In the genomic region with DNA sequence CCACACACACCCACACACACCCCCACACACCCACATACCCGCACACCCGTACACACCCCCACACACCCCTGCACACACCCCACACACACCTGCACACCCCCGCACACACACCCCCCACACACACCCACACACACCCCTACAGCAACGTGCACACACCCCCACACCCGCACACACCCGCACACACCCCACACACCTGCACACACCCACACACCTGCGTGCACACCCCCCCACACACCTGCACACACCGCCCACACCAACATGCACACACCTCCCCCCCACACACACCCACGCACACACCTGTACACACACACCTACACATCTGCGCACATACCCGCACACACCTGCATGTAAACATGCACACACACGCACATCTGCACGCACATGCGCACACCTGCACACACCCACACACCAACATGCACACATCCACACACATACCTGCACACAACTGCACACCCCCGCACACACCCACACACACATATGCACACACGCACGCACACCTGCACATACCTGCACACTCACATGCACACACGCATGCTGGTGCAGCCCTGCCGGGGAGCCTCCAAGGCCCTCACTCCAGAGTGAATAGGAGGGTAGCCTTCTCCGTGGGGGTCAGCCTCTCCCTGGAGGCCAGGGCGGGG, we compare ENCODE assay signal across 2 cellular contexts.
TF ChIP-seq lines count a peak whose summit lies in the region.

No MANE protein-coding gene starts in this region.

TF ChIP-seq in HEK293, 187 proteins besides CTCF, POLR2A, EP300 and RAD21 (continues in another document):
- TF ChIP-seq ZIC2 (tag by site-specific recombination; IDR thresholded peaks at IDR 0.05) (no peak), ZBTB8A (tag by site-specific recombination; IDR thresholded peaks at IDR 0.05) (no peak), WT1 (tag by site-specific recombination; IDR thresholded peaks at IDR 0.05) (no peak), ZEB2 (tag by site-specific recombination; IDR thresholded peaks at IDR 0.05) (peak; percentile 94), ZNF426 (tag by site-specific recombination; IDR thresholded peaks at IDR 0.05) (no peak), ZNF747 (tag by site-specific recombination; IDR thresholded peaks at IDR 0.05) (no peak), ZSCAN16 (tag by site-specific recombination; IDR thresholded peaks at IDR 0.05) (no peak), SCRT2 (tag by site-specific recombination; IDR thresholded peaks at IDR 0.05) (no peak), ZNF19 (tag by site-specific recombination; IDR thresholded peaks at IDR 0.05; ENCODE audit: low read depth) (no peak), HOXA7 (CRISPR knock-in tag; IDR thresholded peaks at IDR 0.05; ENCODE audit: borderline replicate concordance) (no peak), ZNF211 (tag by site-specific recombination; IDR thresholded peaks at IDR 0.05; ENCODE audit: low read depth) (no peak), ZNF561 (tag by site-specific recombination; IDR thresholded peaks at IDR 0.05; ENCODE audit: borderline replicate concordance) (no peak), ZNF169 (tag by site-specific recombination; IDR thresholded peaks at IDR 0.05) (no peak), ZNF76 (tag by site-specific recombination; IDR thresholded peaks at IDR 0.05; ENCODE audit: borderline replicate concordance, low read depth) (no peak), OSR2 (tag by site-specific recombination; IDR thresholded peaks at IDR 0.05) (no peak), ZFHX2 (tag by site-specific recombination; conservative IDR thresholded peaks at IDR 0.05) (peak; percentile 100), ZNF138 (tag by site-specific recombination; IDR thresholded peaks at IDR 0.05; ENCODE audit: borderline replicate concordance) (no peak), EGR2 (tag by site-specific recombination; IDR thresholded peaks at IDR 0.05; ENCODE audit: low read depth) (peak; percentile 100), ZNF623 (tag by site-specific recombination; IDR thresholded peaks at IDR 0.05) (no peak), ZNF707 (tag by site-specific recombination; IDR thresholded peaks at IDR 0.05) (no peak), ZNF292 (tag by site-specific recombination; IDR thresholded peaks at IDR 0.05; ENCODE audit: borderline replicate concordance, low read depth) (no peak), ZNF394 (tag by site-specific recombination; IDR thresholded peaks at IDR 0.05; ENCODE audit: borderline replicate concordance) (no peak), ZNF214 (tag by site-specific recombination; IDR thresholded peaks at IDR 0.05; ENCODE audit: borderline replicate concordance) (no peak), GLIS2 (tag by site-specific recombination; IDR thresholded peaks at IDR 0.05) (no peak), KLF10 (tag by site-specific recombination; IDR thresholded peaks at IDR 0.05) (peak; percentile 70), GLIS1 (tag by site-specific recombination; IDR thresholded peaks at IDR 0.05) (peak; percentile 74), ZNF843 (tag by site-specific recombination; IDR thresholded peaks at IDR 0.05) (no peak), ZNF560 (tag by site-specific recombination; IDR thresholded peaks at IDR 0.05; ENCODE audit: borderline replicate concordance) (no peak), ZNF571 (tag by site-specific recombination; IDR thresholded peaks at IDR 0.05) (no peak)
- TF ChIP-seq, protein P1, sequence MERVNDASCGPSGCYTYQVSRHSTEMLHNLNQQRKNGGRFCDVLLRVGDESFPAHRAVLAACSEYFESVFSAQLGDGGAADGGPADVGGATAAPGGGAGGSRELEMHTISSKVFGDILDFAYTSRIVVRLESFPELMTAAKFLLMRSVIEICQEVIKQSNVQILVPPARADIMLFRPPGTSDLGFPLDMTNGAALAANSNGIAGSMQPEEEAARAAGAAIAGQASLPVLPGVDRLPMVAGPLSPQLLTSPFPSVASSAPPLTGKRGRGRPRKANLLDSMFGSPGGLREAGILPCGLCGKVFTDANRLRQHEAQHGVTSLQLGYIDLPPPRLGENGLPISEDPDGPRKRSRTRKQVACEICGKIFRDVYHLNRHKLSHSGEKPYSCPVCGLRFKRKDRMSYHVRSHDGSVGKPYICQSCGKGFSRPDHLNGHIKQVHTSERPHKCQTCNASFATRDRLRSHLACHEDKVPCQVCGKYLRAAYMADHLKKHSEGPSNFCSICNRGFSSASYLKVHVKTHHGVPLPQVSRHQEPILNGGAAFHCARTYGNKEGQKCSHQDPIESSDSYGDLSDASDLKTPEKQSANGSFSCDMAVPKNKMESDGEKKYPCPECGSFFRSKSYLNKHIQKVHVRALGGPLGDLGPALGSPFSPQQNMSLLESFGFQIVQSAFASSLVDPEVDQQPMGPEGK (tag by site-specific recombination; IDR thresholded peaks at IDR 0.05) = peak; percentile 17; the same call in 1 of the 2 replicates
- TF ChIP-seq, protein P2, sequence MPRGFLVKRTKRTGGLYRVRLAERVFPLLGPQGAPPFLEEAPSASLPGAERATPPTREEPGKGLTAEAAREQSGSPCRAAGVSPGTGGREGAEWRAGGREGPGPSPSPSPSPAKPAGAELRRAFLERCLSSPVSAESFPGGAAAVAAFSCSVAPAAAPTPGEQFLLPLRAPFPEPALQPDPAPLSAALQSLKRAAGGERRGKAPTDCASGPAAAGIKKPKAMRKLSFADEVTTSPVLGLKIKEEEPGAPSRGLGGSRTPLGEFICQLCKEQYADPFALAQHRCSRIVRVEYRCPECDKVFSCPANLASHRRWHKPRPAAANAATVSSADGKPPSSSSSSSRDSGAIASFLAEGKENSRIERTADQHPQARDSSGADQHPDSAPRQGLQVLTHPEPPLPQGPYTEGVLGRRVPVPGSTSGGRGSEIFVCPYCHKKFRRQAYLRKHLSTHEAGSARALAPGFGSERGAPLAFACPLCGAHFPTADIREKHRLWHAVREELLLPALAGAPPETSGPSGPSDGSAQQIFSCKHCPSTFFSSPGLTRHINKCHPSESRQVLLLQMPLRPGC (tag by site-specific recombination; IDR thresholded peaks at IDR 0.05) = peak; percentile 57; the same call in 1 of the 2 replicates
- TF ChIP-seq, protein P3, sequence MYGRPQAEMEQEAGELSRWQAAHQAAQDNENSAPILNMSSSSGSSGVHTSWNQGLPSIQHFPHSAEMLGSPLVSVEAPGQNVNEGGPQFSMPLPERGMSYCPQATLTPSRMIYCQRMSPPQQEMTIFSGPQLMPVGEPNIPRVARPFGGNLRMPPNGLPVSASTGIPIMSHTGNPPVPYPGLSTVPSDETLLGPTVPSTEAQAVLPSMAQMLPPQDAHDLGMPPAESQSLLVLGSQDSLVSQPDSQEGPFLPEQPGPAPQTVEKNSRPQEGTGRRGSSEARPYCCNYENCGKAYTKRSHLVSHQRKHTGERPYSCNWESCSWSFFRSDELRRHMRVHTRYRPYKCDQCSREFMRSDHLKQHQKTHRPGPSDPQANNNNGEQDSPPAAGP (tag by site-specific recombination; IDR thresholded peaks at IDR 0.05) = peak; percentile 42; the same call in 1 of the 2 replicates

TF ChIP-seq in H1, 55 proteins besides CTCF, POLR2A, EP300 and RAD21:
- TF ChIP-seq EGR1 (IDR thresholded peaks at IDR 0.05; ENCODE audit: borderline replicate concordance, low read depth, low read length) = no peak
- peak; percentile 39; the same call in 1 of the 2 replicates for TF ChIP-seq POLR2AphosphoS5 (IDR thresholded peaks at IDR 0.05; ENCODE audit: low read depth, low read length)
- TF ChIP-seq SP1 (IDR thresholded peaks at IDR 0.05; ENCODE audit: low read depth, low read length) = no peak
TF ChIP-seq in H1: peak in this region for 1.
